ENCODE assay signal across 20 cellular contexts in the genomic region with DNA sequence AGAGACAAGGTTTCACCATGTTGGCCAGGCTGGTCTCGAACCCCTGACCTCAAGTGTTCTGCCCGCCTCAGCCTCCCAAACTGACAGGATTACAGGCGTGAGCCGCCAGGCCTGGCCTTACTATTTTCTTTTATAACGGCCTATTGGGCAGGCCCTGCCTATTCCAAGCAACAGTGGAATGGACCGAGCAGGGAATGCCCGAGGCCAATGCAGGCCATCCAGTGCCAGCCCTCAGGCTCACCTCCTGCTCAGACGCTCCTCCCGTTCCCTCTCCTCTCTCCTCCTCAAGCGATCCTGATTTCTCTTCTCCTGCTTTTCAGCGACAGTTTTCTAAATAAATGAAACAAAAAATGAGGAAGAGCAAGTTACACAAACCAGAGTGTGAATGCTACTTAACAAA. TPM values are rescaled to one million over a fixed set of nuclear protein-coding genes. Genes with fewer than 3 reads are reported as not detected.
DNase-seq lines count a peak whose midpoint lies in the region; ATAC-seq and TF ChIP-seq lines count a peak whose summit lies in the region.
"Had no signal": no experiment of that assay in that cellular context is flagged by ENCODE, and none has a peak within 500 bp of the region (broad histone marks: within the 10 kb centered on the region; RNA-seq: fewer than 3 reads in every experiment).

No MANE protein-coding gene starts in this region.

- DNase-seq in T-helper 17 cell (no peak), glutamatergic neuron (no peak), osteoblast (ENCODE audit: insufficient read length, low spot score, missing footprints) (peak; percentile 73), type B pancreatic cell (ENCODE audit: extremely low spot score, unreplicated experiment) (no peak), NCI-H2029 (lab: John Stamatoyannopoulos, UW) (no peak), NCI-H2196 treated with DMSO at 0.1 percent for 48 hours (lab: John Stamatoyannopoulos, UW; ENCODE audit: unreplicated experiment) (no peak)
- DNase-seq: Caco-2; CD4-positive, CD25-positive, alpha-beta regulatory T cell; CD8-positive, alpha-beta T cell; DMS153; DND-41; H9 had no signal

- peaks cover 86% of the 10 kb centered on the region for H3K36me3 ChIP-seq in osteoblast (ENCODE audit: insufficient read depth, low read length)

- no peaks in the 10 kb centered on the region for H3K27me3 ChIP-seq in osteoblast (ENCODE audit: insufficient read depth, low read length)
- H3K27me3 ChIP-seq: BLaER1 had no signal

- H3K9me3 ChIP-seq in T-helper 17 cell (ENCODE audit: control insufficient read depth, low read length, poor library complexity, severe bottlenecking) (no peaks in the 10 kb centered on the region), osteoblast (ENCODE audit: low read depth, low read length) (no peaks in the 10 kb centered on the region)
- H3K9me3 ChIP-seq: BLaER1, Caco-2 had no signal

- peaks cover 10% of the 10 kb centered on the region for H3K4me1 Mint-ChIP-seq in T-helper 17 cell
- H3K4me1 Mint-ChIP-seq in glutamatergic neuron (ENCODE audit: low read depth, unreplicated experiment): no peaks in the 10 kb centered on the region
- H3K4me1 Mint-ChIP-seq in type B pancreatic cell (ENCODE audit: unreplicated experiment): no peaks in the 10 kb centered on the region
- H3K4me1 Mint-ChIP-seq: B cell, GM23338, H9 had no signal

- peak overlapping the region; percentile 90 for H3K27ac Mint-ChIP-seq in T-helper 17 cell
- peak overlapping the region; percentile 41 for H3K27ac Mint-ChIP-seq in glutamatergic neuron (ENCODE audit: unreplicated experiment)
- peak overlapping the region; percentile 34 for H3K27ac Mint-ChIP-seq in type B pancreatic cell
- H3K27ac Mint-ChIP-seq: B cell; CD8-positive, alpha-beta T cell; GM23338 had no signal

- H3K4me3 Mint-ChIP-seq in T-helper 17 cell (no peak overlapping the region), glutamatergic neuron (ENCODE audit: unreplicated experiment) (no peak overlapping the region), type B pancreatic cell (no peak overlapping the region)
- H3K4me3 Mint-ChIP-seq: B cell; CD4-positive, CD25-positive, alpha-beta regulatory T cell; CD8-positive, alpha-beta T cell; GM23338; H9 had no signal

- H3K36me3 Mint-ChIP-seq in T-helper 17 cell (ENCODE audit: low read depth) (peaks cover 9% of the 10 kb centered on the region), glutamatergic neuron (ENCODE audit: unreplicated experiment) (no peaks in the 10 kb centered on the region), type B pancreatic cell (peaks cover 20% of the 10 kb centered on the region)

- H3K9me3 Mint-ChIP-seq in glutamatergic neuron (ENCODE audit: unreplicated experiment): peaks cover 4% of the 10 kb centered on the region
- no peaks in the 10 kb centered on the region for H3K9me3 Mint-ChIP-seq in type B pancreatic cell
- H3K9me3 Mint-ChIP-seq: CD4-positive, CD25-positive, alpha-beta regulatory T cell; CD8-positive, alpha-beta T cell; GM23338; H9 had no signal

- ATAC-seq in T-helper 17 cell (no peak), GM18868 (IDR thresholded peaks at IDR 0.05; ENCODE audit: unreplicated experiment) (no peak)
- ATAC-seq: CD8-positive, alpha-beta T cell; GM23338; HCT116 had no signal

- TF ChIP-seq CTCF in glutamatergic neuron (IDR thresholded peaks at IDR 0.05; ENCODE audit: partially characterized antibody, unreplicated experiment) (no peak), osteoblast (IDR thresholded peaks at IDR 0.05; ENCODE audit: extremely low read depth, low read depth, low read length) (no peak), type B pancreatic cell (conservative IDR thresholded peaks at IDR 0.05) (no peak)

- no peaks in the 10 kb centered on the region for H3K27me3 Mint-ChIP-seq in T-helper 17 cell
- H3K27me3 Mint-ChIP-seq in glutamatergic neuron (ENCODE audit: unreplicated experiment): peaks cover 10% of the 10 kb centered on the region
- no peaks in the 10 kb centered on the region for H3K27me3 Mint-ChIP-seq in type B pancreatic cell
- H3K27me3 Mint-ChIP-seq: B cell; CD4-positive, CD25-positive, alpha-beta regulatory T cell had no signal

- H2AFZ ChIP-seq in osteoblast (ENCODE audit: low read length): no peak overlapping the region
- H2AFZ ChIP-seq: GM23338 had no signal

- H4K20me1 ChIP-seq in osteoblast (ENCODE audit: insufficient read depth, low read length): peaks cover 29% of the 10 kb centered on the region

- H3K4me2 ChIP-seq in osteoblast (ENCODE audit: insufficient read depth, low read length): no peak overlapping the region
- H3K4me2 ChIP-seq: BLaER1, GM23338 had no signal

- H3K4me1 ChIP-seq in osteoblast (ENCODE audit: insufficient read depth, low read length): peaks cover 4% of the 10 kb centered on the region
- H3K4me1 ChIP-seq: BLaER1, Caco-2 had no signal

- no peak overlapping the region for H3K4me3 ChIP-seq in osteoblast (ENCODE audit: insufficient read depth, low read length)
- H3K4me3 ChIP-seq: BLaER1, GM23338 had no signal

- no peak overlapping the region for H3K27ac ChIP-seq in osteoblast (ENCODE audit: low read depth, low read length)
- H3K27ac ChIP-seq: 22Rv1, BLaER1, C4-2B had no signal

- peaks cover 7% of the 10 kb centered on the region for H3K79me2 ChIP-seq in osteoblast (ENCODE audit: insufficient read depth, low read length)

RNA-seq across cellular contexts. Expression of gene HBQ1, which starts 12.4 kb away (rescaled TPM):
- total RNA-seq in T-helper 17 cell (not detected), glutamatergic neuron (ENCODE audit: unreplicated experiment) (1.5 TPM), osteoblast (not detected in 2 replicates), type B pancreatic cell (ENCODE audit: low replicate concordance) (1.1 and 1.5 TPM in 2 replicates)
- total RNA-seq: B cell; CD4-positive, CD25-positive, alpha-beta regulatory T cell; CD8-positive, alpha-beta T cell; H4 had no signal

RNA-seq across cellular contexts. Expression of gene HBA1, which starts 16.2 kb away (rescaled TPM):
- total RNA-seq in T-helper 17 cell (1 to 10 TPM in 1 of 2 donors, under 1 TPM in 1; 0.65 to 6.5 TPM), glutamatergic neuron (ENCODE audit: unreplicated experiment) (1.5 TPM), osteoblast (not detected in 2 replicates), type B pancreatic cell (ENCODE audit: low replicate concordance) (not detected in 2 replicates)
- total RNA-seq: CD4-positive, CD25-positive, alpha-beta regulatory T cell; GM23338; H4 had no signal

RNA-seq across cellular contexts. Expression of gene HBA2, which starts 20.0 kb away (rescaled TPM):
- not detected for total RNA-seq in T-helper 17 cell
- total RNA-seq in glutamatergic neuron (ENCODE audit: unreplicated experiment): not detected
- total RNA-seq in osteoblast: not detected in 2 replicates
- not detected in 2 replicates for total RNA-seq in type B pancreatic cell (ENCODE audit: low replicate concordance)
- total RNA-seq: CD8-positive, alpha-beta T cell; H9 had no signal

RNA-seq across cellular contexts. Expression of gene HBM, which starts 26.9 kb away (rescaled TPM):
- not detected for total RNA-seq in T-helper 17 cell
- total RNA-seq in glutamatergic neuron (ENCODE audit: unreplicated experiment): not detected
- not detected in 2 replicates for total RNA-seq in osteoblast
- not detected in 2 replicates for total RNA-seq in type B pancreatic cell (ENCODE audit: low replicate concordance)
- total RNA-seq: Caco-2; CD4-positive, CD25-positive, alpha-beta regulatory T cell; CD8-positive, alpha-beta T cell; GM23338; H4; H9 had no signal

RNA-seq across cellular contexts. Expression of gene LUC7L, which starts 36.6 kb away (rescaled TPM):
- total RNA-seq in T-helper 17 cell (100 to 1,000 TPM; 137 to 142 TPM), glutamatergic neuron (ENCODE audit: unreplicated experiment) (213 TPM), osteoblast (44.8 and 46.0 TPM in 2 replicates), type B pancreatic cell (ENCODE audit: low replicate concordance) (95.3 and 154 TPM in 2 replicates)

Comparison
In these comparisons a context has a peak if more than half of its experiments do, and no peak if none do; other contexts are left out.
1. H3K27ac Mint-ChIP-seq: peak in every context shown above with its lines; median percentile 90 in T-helper 17 cell; 41 in glutamatergic neuron; 34 in type B pancreatic cell.